Comparison of ENCODE assay signal across 8 cellular contexts in genomic region chr7:6857714-6858314, GRCh38. TPM values are rescaled to one million over a fixed set of nuclear protein-coding genes. Genes with fewer than 3 reads are reported as not detected.
A peak's percentile ranks its signal among the peaks of the same experiment; 100 is the strongest.
DNase-seq lines count a peak whose midpoint lies in the region; ATAC-seq, FAIRE-seq and TF ChIP-seq lines count a peak whose summit lies in the region.
"Not testable (repeated sequence)": the region's sequence is repeated elsewhere in the genome, so short reads cannot be mapped to it uniquely, and the experiment has no call there.

No MANE protein-coding gene starts in this region.

- ATAC-seq in psoas muscle = not testable (repeated sequence)

- not testable (repeated sequence) for H3K9me3 ChIP-seq in OCI-LY3 (ENCODE audit: insufficient read depth, low read length); breast epithelium; hepatocyte (ENCODE audit: low read depth); psoas muscle

- H3K9me2 ChIP-seq in hepatocyte (replicated peaks; ENCODE audit: insufficient read depth) = not testable (repeated sequence)

- H3K27ac ChIP-seq in OCI-LY3 (ENCODE audit: low read length); breast epithelium; hepatocyte; psoas muscle; substantia nigra (ENCODE audit: low read depth, low read length, poor library complexity, severe bottlenecking): not testable (repeated sequence)

- TF ChIP-seq POLR2A in breast epithelium (IDR thresholded peaks at IDR 0.05) = not testable (repeated sequence)

- not testable (repeated sequence) for H3K4me1 ChIP-seq in OCI-LY3 (ENCODE audit: low read length); breast epithelium; hepatocyte (ENCODE audit: insufficient read depth); psoas muscle

- not testable (repeated sequence) for H3K9ac ChIP-seq in OCI-LY3 (ENCODE audit: low read length)

- H3K79me2 ChIP-seq in OCI-LY3 (ENCODE audit: low read length); hepatocyte: not testable (repeated sequence)

- H3K4me2 ChIP-seq in OCI-LY3 (ENCODE audit: low read length) = 0 out of 2 replicates have a peak overlapping the region, but pooled peaks have one; percentile 20
- not testable (repeated sequence) for H3K4me2 ChIP-seq in hepatocyte

- H2AFZ ChIP-seq in OCI-LY3 (ENCODE audit: low read depth, low read length); hepatocyte: not testable (repeated sequence)

- not testable (repeated sequence) for H3K36me3 ChIP-seq in OCI-LY3 (replicated peaks; ENCODE audit: low read depth, low read length); breast epithelium; hepatocyte (replicated peaks; ENCODE audit: insufficient read depth, low read depth); psoas muscle (ENCODE audit: insufficient read depth in 1 of 2, low read depth in 1 of 2)

- H3K27me3 ChIP-seq in OCI-LY3 (ENCODE audit: low read depth, low read length); breast epithelium; hepatocyte; psoas muscle (ENCODE audit: insufficient read depth in 3 of 3, low read length in 2 of 3): not testable (repeated sequence)

- FAIRE-seq in D721Med (lab: Jason Lieb, UNC) = not testable (repeated sequence)

- DNase-seq in D721Med (ENCODE audit: insufficient read length, low spot score) (peak; percentile 45), KBM-7 (peak; percentile 81), breast epithelium (ENCODE audit: low spot score in 2 of 2) (peak; percentile 50 to 74), hepatocyte (ENCODE audit: low spot score) (peak; percentile 45), psoas muscle (peak; percentile 68 to 73), substantia nigra (lab: John Stamatoyannopoulos, UW) (peak in 40 of 49 donors; percentile 0 to 70 (median 32))
- peak; percentile 82 to 86 for DNase-seq in activated CD4-positive, alpha-beta T cell treated with anti-CD3 and anti-CD28 coated beads, Interleukin-2, amount 50 U/mL, for 48 hours

- not testable (repeated sequence) for H4K20me1 ChIP-seq in OCI-LY3 (ENCODE audit: insufficient read depth, low read length); hepatocyte (ENCODE audit: insufficient read depth, poor library complexity, severe bottlenecking)

- in situ Hi-C loops in KBM-7 (cut with MboI; ENCODE audit: low pct_unique_long_range_greater_than_20kb, low sequenced_read_pairs) = not testable (repeated sequence)

- 21% methylated on average over 14 of the region's 14 CpGs for WGBS in hepatocyte (ENCODE audit: low lambda C conversion rate, missing lambda C conversion rate)
- WGBS in psoas muscle, 3 donors = 10 to 15% (median 10%) methylated on average over 13 to 14 of the region's 14 CpGs

- intact Hi-C loops in breast epithelium (cut with DNase I; ENCODE audit: low total_unique reads); psoas muscle (cut with DNase I): not testable (repeated sequence)

- TF ChIP-seq CTCF in D721Med (IDR thresholded peaks at IDR 0.05; ENCODE audit: insufficient read depth, missing control alignments) = peak; percentile 63
- TF ChIP-seq CTCF in OCI-LY3 (IDR thresholded peaks at IDR 0.05; ENCODE audit: low read depth, low read length) = peak; percentile 28; the same call in 1 of the 2 replicates
- TF ChIP-seq CTCF in breast epithelium (IDR thresholded peaks at IDR 0.05) = peak; percentile 14 to 74 (median 69)
- TF ChIP-seq CTCF in hepatocyte (IDR thresholded peaks at IDR 0.05; ENCODE audit: poor library complexity) = peak; percentile 78
- TF ChIP-seq CTCF in psoas muscle (IDR thresholded peaks at IDR 0.05) = peak; percentile 66

- not testable (repeated sequence) for H3K4me3 ChIP-seq in OCI-LY3 (ENCODE audit: low read length); breast epithelium; hepatocyte; psoas muscle

RNA-seq across cellular contexts. Expression of gene CCZ1B, which starts 31.7 kb away (rescaled TPM):
- total RNA-seq in breast epithelium = 10 to 100 TPM; 36.3 to 78.2 (median 69.8) TPM
- 16.4 and 25.0 TPM in 2 replicates for total RNA-seq in hepatocyte
- polyA plus RNA-seq in hepatocyte = 28.9 and 38.9 TPM in 2 replicates
- total RNA-seq in psoas muscle = 10 to 100 TPM; 19.9 to 28.1 (median 24.1) TPM
- 10 to 100 TPM; 14.5 to 19.2 (median 16.0) TPM for polyA plus RNA-seq in psoas muscle

Comparison
In these comparisons a context has a peak if more than half of its experiments do, and no peak if none do; other contexts are left out.
1. DNase-seq: peak in every context shown above with its lines; median percentile 84 in activated CD4-positive, alpha-beta T cell treated with anti-CD3 and anti-CD28 coated beads, Interleukin-2, amount 50 U/mL, for 48 hours; 81 in KBM-7; 70 in psoas muscle; 62 in breast epithelium; 45 in D721Med; 45 in hepatocyte; 32 in substantia nigra.
2. CTCF ChIP-seq: peak in every context shown above with its lines; median percentile 78 in hepatocyte; 69 in breast epithelium; 66 in psoas muscle; 63 in D721Med; 28 in OCI-LY3.